ENCODE assay signal across 30 cellular contexts in genomic region chr4:156956947-156957346, GRCh38. TPM values are rescaled to one million over a fixed set of nuclear protein-coding genes. Genes with fewer than 3 reads are reported as not detected.
DNase-seq lines count a peak whose midpoint lies in the region; ATAC-seq and TF ChIP-seq lines count a peak whose summit lies in the region.
"Had no signal": no experiment of that assay in that cellular context is flagged by ENCODE, and none has a peak within 500 bp of the region (broad histone marks: within the 10 kb centered on the region; RNA-seq: fewer than 3 reads in every experiment).

No MANE protein-coding gene starts in this region.

- H3K27ac Mint-ChIP-seq in MCF 10A (ENCODE audit: low read depth, unreplicated experiment) = peak overlapping the region; percentile 50
- peak overlapping the region; percentile 31 for H3K27ac Mint-ChIP-seq in type B pancreatic cell
- no peak overlapping the region for H3K27ac Mint-ChIP-seq in CD8-positive, alpha-beta T cell
- H3K27ac Mint-ChIP-seq: activated CD4-positive, alpha-beta T cell treated with anti-CD3 and anti-CD28 coated beads, Interleukin-2, amount 10 ng/mL, durations not matched to agents 7 days and 5 days; activated T-cell treated with anti-CD3 and anti-CD28 coated beads, Interleukin-2, amount 50 U/mL, for 72 hours; natural killer cell; stimulated activated naive CD8-positive, alpha-beta T cell treated with anti-CD3 and anti-CD28 coated beads, Interleukin-15, amount 100 ng/mL, for 72 hours; WTC11 had no signal

- ATAC-seq in aorta (ENCODE audit: low FRiP score) = no peak
- no peak for ATAC-seq in CD8-positive, alpha-beta T cell
- ATAC-seq in GM21367 (IDR thresholded peaks at IDR 0.05; ENCODE audit: unreplicated experiment) = no peak
- ATAC-seq: activated T-cell treated with anti-CD3 and anti-CD28 coated beads, Interleukin-2, amount 50 U/mL, for 72 hours; GM12878; left ventricle myocardium superior; natural killer cell; stimulated activated naive CD8-positive, alpha-beta T cell treated with anti-CD3 and anti-CD28 coated beads, Interleukin-15, amount 100 ng/mL, for 72 hours; WTC11 had no signal

- H3K79me2 ChIP-seq in PC-9 (ENCODE audit: low read depth) = no peaks in the 10 kb centered on the region; the same call in 1 of the 2 replicates

- H3K27ac ChIP-seq in breast epithelium (no peak overlapping the region), PC-9 (peak overlapping the region; percentile 59), epithelial cell of prostate (peak overlapping the region; percentile 61), aorta (ENCODE audit: low read depth in 1 of 2, low read length in 2 of 2) (peak overlapping the region in 1 of 2 donors; percentile 43)
- no peak overlapping the region for H3K27ac ChIP-seq in CD8-positive, alpha-beta T cell (ENCODE audit: low read depth, low read length)
- H3K27ac ChIP-seq: GM23248, thyroid gland had no signal

- WGBS in aorta, 2 donors = 55 to 58% methylated on average over 5 of the region's 5 CpGs

- intact Hi-C loops in MCF 10A (cut with micrococcal nuclease) (no loop called here), breast epithelium (cut with DNase I; ENCODE audit: low total_unique reads) (no loop called here), PC-9 (cut with micrococcal nuclease; ENCODE audit: unreplicated experiment) (no loop called here), aorta (cut with DNase I) (no loop called here)
- intact Hi-C loops in CD8-positive, alpha-beta T cell (cut with DNase I, micrococcal nuclease) = no loop called here

- CTCF ChIA-PET in MCF 10A (lab: Yijun Ruan, JAX) = interaction anchor here (0.9 to 2.7 kb wide), 3 partner anchors 9 to 483 kb away, joined by 3 to 11 read pairs (median 4); no protein-coding TSS in a partner anchor
- CTCF ChIA-PET in PC-9 (lab: Charles Lee) = no interaction called here
- CTCF ChIA-PET in CD8-positive, alpha-beta T cell (lab: Charles Lee) = no interaction called here

- no peaks in the 10 kb centered on the region for H3F3A ChIP-seq in PC-9 (ENCODE audit: insufficient read depth, low read depth)

- peaks cover 7% of the 10 kb centered on the region for H3K9me3 Mint-ChIP-seq in MCF 10A (ENCODE audit: unreplicated experiment)
- H3K9me3 Mint-ChIP-seq in type B pancreatic cell = peaks cover 9% of the 10 kb centered on the region
- peaks cover 3% of the 10 kb centered on the region for H3K9me3 Mint-ChIP-seq in CD8-positive, alpha-beta T cell
- H3K9me3 Mint-ChIP-seq: activated CD4-positive, alpha-beta T cell treated with anti-CD3 and anti-CD28 coated beads, Interleukin-2, amount 10 ng/mL, durations not matched to agents 7 days and 5 days; WTC11 had no signal

- H3K9me3 ChIP-seq in breast epithelium (no peaks in the 10 kb centered on the region), PC-9 (ENCODE audit: insufficient read depth, low read depth) (no peaks in the 10 kb centered on the region), aorta (ENCODE audit: control insufficient read depth, low read length) (no peaks in the 10 kb centered on the region)
- no peaks in the 10 kb centered on the region for H3K9me3 ChIP-seq in CD8-positive, alpha-beta T cell (ENCODE audit: low read length)
- H3K9me3 ChIP-seq: thyroid gland had no signal

- BruUV-seq in MCF 10A (replicated peaks; lab: Mats Ljungman, UMichigan) = no TSS peak
- BruUV-seq in PC-9 (replicated peaks; lab: Mats Ljungman, UMichigan) = no TSS peak

- TF ChIP-seq POLR2A in breast epithelium (IDR thresholded peaks at IDR 0.05) = no peak

- H3K36me3 Mint-ChIP-seq in MCF 10A (ENCODE audit: insufficient read depth, unreplicated experiment) (peaks cover 5% of the 10 kb centered on the region), type B pancreatic cell (peaks cover 19% of the 10 kb centered on the region)
- no peaks in the 10 kb centered on the region for H3K36me3 Mint-ChIP-seq in CD8-positive, alpha-beta T cell
- H3K36me3 Mint-ChIP-seq: CD4-positive, CD25-positive, alpha-beta regulatory T cell; natural killer cell; WTC11 had no signal

- H4K20me1 ChIP-seq in PC-9 (ENCODE audit: insufficient read depth) = no peaks in the 10 kb centered on the region

- H3K4me3 Mint-ChIP-seq in MCF 10A (ENCODE audit: unreplicated experiment) (no peak overlapping the region), type B pancreatic cell (no peak overlapping the region)
- no peak overlapping the region for H3K4me3 Mint-ChIP-seq in CD8-positive, alpha-beta T cell
- H3K4me3 Mint-ChIP-seq: activated CD4-positive, alpha-beta T cell treated with anti-CD3 and anti-CD28 coated beads, Interleukin-2, amount 10 ng/mL, durations not matched to agents 7 days and 5 days; activated T-cell treated with anti-CD3 and anti-CD28 coated beads, Interleukin-2, amount 50 U/mL, for 72 hours; CD4-positive, CD25-positive, alpha-beta regulatory T cell; natural killer cell; stimulated activated naive CD8-positive, alpha-beta T cell treated with anti-CD3 and anti-CD28 coated beads, Interleukin-15, amount 100 ng/mL, for 72 hours; WTC11 had no signal

- peak overlapping the region; percentile 51; the same call in 1 of the 2 replicates for H3K4me2 ChIP-seq in PC-9
- H3K4me2 ChIP-seq: smooth muscle cell had no signal

- H3K36me3 ChIP-seq in breast epithelium = no peaks in the 10 kb centered on the region
- H3K36me3 ChIP-seq in PC-9 (ENCODE audit: low read depth) = no peaks in the 10 kb centered on the region
- H3K36me3 ChIP-seq in aorta (ENCODE audit: control insufficient read depth in 1 of 2, insufficient read depth in 2 of 2, low read length in 1 of 2) = no peaks in the 10 kb centered on the region
- no peaks in the 10 kb centered on the region for H3K36me3 ChIP-seq in CD8-positive, alpha-beta T cell (ENCODE audit: insufficient read depth, low read length)
- H3K36me3 ChIP-seq: thyroid gland had no signal

- no peak overlapping the region for H3K4me3 ChIP-seq in breast epithelium
- no peak overlapping the region for H3K4me3 ChIP-seq in PC-9
- H3K4me3 ChIP-seq in aorta (ENCODE audit: low read length in 2 of 2) = no peak overlapping the region
- no peak overlapping the region for H3K4me3 ChIP-seq in CD8-positive, alpha-beta T cell (ENCODE audit: low read depth, low read length)
- H3K4me3 ChIP-seq: GM12878, GM23248, smooth muscle cell, thyroid gland had no signal

- DNase-seq in MCF 10A (ENCODE audit: unreplicated experiment) = no peak
- no peak for DNase-seq in breast epithelium (ENCODE audit: low spot score in 2 of 2)
- DNase-seq in PC-9 = no peak
- DNase-seq in epithelial cell of prostate (ENCODE audit: low read depth, low spot score) = no peak
- DNase-seq in type B pancreatic cell (ENCODE audit: extremely low spot score, unreplicated experiment) = no peak
- no peak for DNase-seq in aorta
- no peak for DNase-seq in CD8-positive, alpha-beta T cell
- DNase-seq: 8988T; activated CD4-positive, alpha-beta T cell treated with anti-CD3 and anti-CD28 coated beads, Interleukin-2, amount 10 ng/mL, durations not matched to agents 7 days and 5 days; activated naive CD4-positive, alpha-beta T cell; activated T-cell treated with anti-CD3 and anti-CD28 coated beads, Interleukin-2, amount 50 U/mL, for 72 hours; CD4-positive, CD25-positive, alpha-beta regulatory T cell; EL; GM23248; left ventricle myocardium superior; natural killer cell; NCI-H1417 treated with DMSO at 0.1 percent for 48 hours; NCI-H446; NCI-H774; SIG-M5; stimulated activated CD4-positive, alpha-beta T cell treated with anti-CD3 and anti-CD28 coated beads, Interleukin-1b, Interleukin-23, amount 100 ng/mL, for 48 hours; stimulated activated CD8-positive, alpha-beta memory T cell treated with anti-CD3 and anti-CD28 coated beads, Interleukin-4, amount 100 ng/mL, for 48 hours; stimulated activated naive CD8-positive, alpha-beta T cell treated with anti-CD3 and anti-CD28 coated beads, Interleukin-15, amount 100 ng/mL, for 72 hours; SW 1271; T-helper 9 cell; thyroid gland had no signal

- TF ChIP-seq CTCF in MCF 10A (IDR thresholded peaks at IDR 0.05; ENCODE audit: unreplicated experiment) = no peak
- TF ChIP-seq CTCF in breast epithelium (IDR thresholded peaks at IDR 0.05) = no peak
- no peak for TF ChIP-seq CTCF in PC-9 (conservative IDR thresholded peaks at IDR 0.05)
- no peak for TF ChIP-seq CTCF in type B pancreatic cell (conservative IDR thresholded peaks at IDR 0.05)
- no peak for TF ChIP-seq CTCF in CD8-positive, alpha-beta T cell (IDR thresholded peaks at IDR 0.05)

- H3K27me3 Mint-ChIP-seq in MCF 10A (ENCODE audit: insufficient read depth, unreplicated experiment) (no peaks in the 10 kb centered on the region), type B pancreatic cell (no peaks in the 10 kb centered on the region)
- no peaks in the 10 kb centered on the region for H3K27me3 Mint-ChIP-seq in CD8-positive, alpha-beta T cell (ENCODE audit: low read depth)
- H3K27me3 Mint-ChIP-seq: activated CD4-positive, alpha-beta T cell treated with anti-CD3 and anti-CD28 coated beads, Interleukin-2, amount 10 ng/mL, durations not matched to agents 7 days and 5 days; CD4-positive, CD25-positive, alpha-beta regulatory T cell; stimulated activated naive CD8-positive, alpha-beta T cell treated with anti-CD3 and anti-CD28 coated beads, Interleukin-15, amount 100 ng/mL, for 72 hours had no signal

- H3K4me1 Mint-ChIP-seq in MCF 10A (ENCODE audit: insufficient read depth, unreplicated experiment) (peaks cover 50% of the 10 kb centered on the region), type B pancreatic cell (ENCODE audit: unreplicated experiment) (peaks cover 65% of the 10 kb centered on the region)
- no peaks in the 10 kb centered on the region for H3K4me1 Mint-ChIP-seq in CD8-positive, alpha-beta T cell (ENCODE audit: low read depth)
- H3K4me1 Mint-ChIP-seq: activated CD4-positive, alpha-beta T cell treated with anti-CD3 and anti-CD28 coated beads, Interleukin-2, amount 10 ng/mL, durations not matched to agents 7 days and 5 days; CD4-positive, CD25-positive, alpha-beta regulatory T cell; natural killer cell; stimulated activated naive CD8-positive, alpha-beta T cell treated with anti-CD3 and anti-CD28 coated beads, Interleukin-15, amount 100 ng/mL, for 72 hours had no signal

- H3K27me3 ChIP-seq in breast epithelium = no peaks in the 10 kb centered on the region
- H3K27me3 ChIP-seq in PC-9 (ENCODE audit: insufficient read depth, low read depth) = no peaks in the 10 kb centered on the region
- no peaks in the 10 kb centered on the region for H3K27me3 ChIP-seq in aorta (ENCODE audit: control insufficient read depth in 1 of 2, insufficient read depth in 2 of 2, low read length in 1 of 2)
- H3K27me3 ChIP-seq in CD8-positive, alpha-beta T cell (ENCODE audit: insufficient read depth, low read length) = no peaks in the 10 kb centered on the region
- H3K27me3 ChIP-seq: thyroid gland had no signal

- H3K4me1 ChIP-seq in breast epithelium (no peaks in the 10 kb centered on the region), PC-9 (replicated peaks; ENCODE audit: insufficient read depth) (peaks cover 18% of the 10 kb centered on the region), aorta (ENCODE audit: control insufficient read depth in 1 of 2, insufficient read depth in 2 of 2, low read length in 2 of 2) (peaks cover 2 to 30% of the 10 kb centered on the region in 2 donors)
- H3K4me1 ChIP-seq in CD8-positive, alpha-beta T cell (ENCODE audit: insufficient read depth, low read length) = no peaks in the 10 kb centered on the region

- no peak overlapping the region for H2AFZ ChIP-seq in PC-9
- H2AFZ ChIP-seq: GM23248 had no signal

- no peaks in the 10 kb centered on the region for H3K9me2 ChIP-seq in PC-9 (ENCODE audit: insufficient read depth)

- POLR2A ChIA-PET in MCF 10A (lab: Yijun Ruan, JAX) (interaction anchor here (0.6 to 5.9 kb wide), 7 partner anchors 10 to 419 kb away, joined by 3 to 39 read pairs (median 3); no protein-coding TSS in a partner anchor), PC-9 (lab: Charles Lee; ENCODE audit: unreplicated experiment) (interaction anchor here (0.7 kb wide), 1 partner anchor 154 kb away, joined by 4 read pairs; no protein-coding TSS in a partner anchor)
- POLR2A ChIA-PET in CD8-positive, alpha-beta T cell (lab: Charles Lee) = no interaction called here

RNA-seq across cellular contexts. Expression of gene PDGFC, which starts 14.7 kb away (rescaled TPM):
- total RNA-seq in MCF 10A (2022) (74.8 and 83.7 TPM in 2 replicates), breast epithelium (10 to 100 TPM; 32.4 to 59.7 (median 54.4) TPM), PC-9 (2021) (28.7 and 33.1 TPM in 2 replicates), type B pancreatic cell (ENCODE audit: low replicate concordance) (18.1 and 39.9 TPM in 2 replicates), aorta (10 to 100 TPM; 45.6 to 51.5 TPM)
- 10 to 100 TPM; 11.8 to 12.8 TPM for polyA plus RNA-seq in aorta
- not detected for total RNA-seq in CD8-positive, alpha-beta T cell
- total RNA-seq: activated CD4-positive, alpha-beta T cell treated with anti-CD3 and anti-CD28 coated beads, Interleukin-2, amount 10 ng/mL, durations not matched to agents 7 days and 5 days; activated T-cell treated with anti-CD3 and anti-CD28 coated beads, Interleukin-2, amount 50 U/mL, for 72 hours had no signal
- polyA plus RNA-seq: CD4-positive, CD25-positive, alpha-beta regulatory T cell had no signal

Comparison
In these comparisons a context has a peak if more than half of its experiments do, and no peak if none do; other contexts are left out.
1. H3K27ac ChIP-seq: peak in PC-9 (single experiment) and epithelial cell of prostate (single experiment); none in breast epithelium (0 of 2) and CD8-positive, alpha-beta T cell (single experiment).
2. RNA of gene PDGFC, which starts 14.7 kb away (total RNA-seq): 74.8 to 83.7 TPM in MCF 10A, 32.4 to 59.7 TPM in breast epithelium, 45.6 to 51.5 TPM in aorta, 18.1 to 39.9 TPM in type B pancreatic cell and 28.7 to 33.1 TPM in PC-9; not detected in CD8-positive, alpha-beta T cell; every median in the first group is over 10 times any median in the second.